In the genomic region with DNA sequence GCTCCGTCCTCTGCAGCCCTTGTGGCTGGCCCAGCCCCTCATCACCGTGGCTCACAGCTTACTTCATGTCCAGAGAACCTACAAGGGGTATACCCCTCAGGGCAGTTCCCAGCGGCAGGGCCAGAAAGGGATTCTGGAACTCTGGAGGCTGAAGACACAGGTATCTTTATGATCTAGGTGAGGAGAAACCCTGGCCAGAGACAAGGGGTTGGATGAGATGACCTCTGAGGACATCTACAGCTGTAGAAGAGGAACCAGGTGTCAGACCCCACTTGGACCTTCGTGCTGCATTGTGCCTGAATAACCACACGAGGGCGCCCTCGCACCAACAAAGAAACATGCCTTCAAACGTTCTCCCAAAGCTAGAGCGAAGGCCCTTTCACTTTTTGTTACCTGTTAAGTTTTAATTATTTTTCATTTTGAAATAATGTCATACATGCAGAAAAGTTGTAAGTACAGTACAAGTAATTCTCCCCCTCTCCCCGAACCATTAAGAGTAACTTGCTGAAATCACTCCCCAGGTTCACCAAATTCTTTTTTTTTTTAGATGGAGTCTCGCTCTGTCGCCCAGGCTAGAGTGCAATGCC, we compare ENCODE assay signal across 8 cellular contexts.
DNase-seq lines count a peak whose midpoint lies in the region; ATAC-seq and TF ChIP-seq lines count a peak whose summit lies in the region.

No MANE protein-coding gene starts in this region.

- DNase-seq in AG04449 (ENCODE audit: low read depth, low spot score) (no peak), GM19240 (ENCODE audit: insufficient read length, low spot score) (peak; percentile 71), NCI-H526 (lab: John Stamatoyannopoulos, UW) (peak; percentile 36 to 69), dermis microvascular lymphatic vessel endothelial cell (ENCODE audit: low read depth in 2 of 2) (peak; percentile 51 to 71), lung (ENCODE audit: low spot score) (peak; percentile 66)
- DNase-seq in activated CD4-positive, alpha-beta T cell treated with anti-CD3 and anti-CD28 coated beads, Interleukin-2, amount 50 U/mL, for 1 hour = peak; percentile 75
- DNase-seq in stimulated activated CD8-positive, alpha-beta memory T cell treated with anti-CD3 and anti-CD28 coated beads, Interleukin-15, amount 100 ng/mL, for 4 hours (ENCODE audit: low read depth in 2 of 2) = peak; percentile 31 to 34

- H3K36me3 ChIP-seq in lung (ENCODE audit: control insufficient read depth in 2 of 2, insufficient read depth in 2 of 2, low read length in 2 of 2) = no peaks in the 10 kb centered on the region

- CTCF ChIA-PET in AG04449 (lab: Yijun Ruan, JAX) = interaction anchor here (0.6 to 8.3 kb wide), 60 partner anchors 8 to 890 kb away, joined by 3 to 91 read pairs (median 5); a partner anchor contains a TSS

- peaks cover 0 to 1% of the 10 kb centered on the region in 2 donors for H3K4me1 ChIP-seq in lung (ENCODE audit: control insufficient read depth in 2 of 2, insufficient read depth in 2 of 2, low read length in 2 of 2)

- peak; percentile 80 for ATAC-seq in lung (ENCODE audit: insufficient read depth, low FRiP score)
- no peak for ATAC-seq in GM21619 (IDR thresholded peaks at IDR 0.05; ENCODE audit: unreplicated experiment)

- WGBS in lung, 2 donors = 29 to 36% methylated on average over 12 of the region's 12 CpGs

- POLR2A ChIA-PET in AG04449 (lab: Yijun Ruan, JAX) = no interaction called here

- no peaks in the 10 kb centered on the region for H3K27me3 ChIP-seq in lung (ENCODE audit: control insufficient read depth, insufficient read depth)

- H3K27ac ChIP-seq in lung (ENCODE audit: low read depth in 1 of 2, low read length in 1 of 2) = no peak overlapping the region

- H3K4me3 ChIP-seq in AG04449 (ENCODE audit: low read depth, low read length) = no peak overlapping the region
- H3K4me3 ChIP-seq in lung = no peak overlapping the region

- TF ChIP-seq CTCF in AG04449 (IDR thresholded peaks at IDR 0.05; ENCODE audit: insufficient read depth, low read length, missing control alignments) (peak; percentile 83), lung (IDR thresholded peaks at IDR 0.05; ENCODE audit: control extremely low read depth, extremely low read depth) (peak; percentile 94)

- H3K9me3 ChIP-seq in lung (ENCODE audit: control insufficient read depth in 2 of 2, insufficient read depth in 1 of 2, low read length in 1 of 2) = peaks cover 0 to 2% of the 10 kb centered on the region in 2 donors
